In genomic region chr2:184646177-184646576, GRCh38 we compare ENCODE assay signal across 8 cellular contexts. TPM values are rescaled to one million over a fixed set of nuclear protein-coding genes. Genes with fewer than 3 reads are reported as not detected.
DNase-seq lines count a peak whose midpoint lies in the region; ATAC-seq and TF ChIP-seq lines count a peak whose summit lies in the region.
"Had no signal": no experiment of that assay in that cellular context is flagged by ENCODE, and none has a peak within 500 bp of the region (broad histone marks: within the 10 kb centered on the region; RNA-seq: fewer than 3 reads in every experiment).

No MANE protein-coding gene starts in this region.

- TF ChIP-seq CTCF in cardiac fibroblast (IDR thresholded peaks at IDR 0.05; ENCODE audit: low read depth, low read length) (no peak), thyroid gland (IDR thresholded peaks at IDR 0.05) (no peak)

- intact Hi-C loops in thyroid gland (cut with DNase I): no loop called here

- H3K4me3 ChIP-seq in cardiac fibroblast (replicated peaks in 1 of 2; ENCODE audit: low read depth in 2 of 2, low read length in 2 of 2) (no peak overlapping the region), thyroid gland (replicated peaks in 1 of 3) (no peak overlapping the region)
- H3K4me3 ChIP-seq: esophagus muscularis mucosa had no signal

- H3K27me3 ChIP-seq in thyroid gland: no peaks in the 10 kb centered on the region
- H3K27me3 ChIP-seq: esophagus muscularis mucosa had no signal

- H3K36me3 ChIP-seq in thyroid gland: no peaks in the 10 kb centered on the region
- H3K36me3 ChIP-seq: esophagus muscularis mucosa had no signal

- DNase-seq in cardiac fibroblast (ENCODE audit: low read depth in 2 of 2): peak; percentile 17 to 42
- peak; percentile 49 to 61 for DNase-seq in thyroid gland
- no peak for DNase-seq in stimulated activated CD4-positive, alpha-beta T cell treated with anti-CD3 and anti-CD28 coated beads, Interleukin-4, amount 100 ng/mL, for 4 hours
- no peak for DNase-seq in NOMO-1 (lab: John Stamatoyannopoulos, UW; ENCODE audit: unreplicated experiment in 2 of 2)

- 10 to 34% methylated on average over 2 of the region's 2 CpGs for WGBS in thyroid gland, 2 donors

- peak; percentile 90 for ATAC-seq in GM19397 (IDR thresholded peaks at IDR 0.05; ENCODE audit: unreplicated experiment)
- ATAC-seq in HG03460 (IDR thresholded peaks at IDR 0.05; ENCODE audit: unreplicated experiment): peak; percentile 65
- no peak for ATAC-seq in HG03521 (IDR thresholded peaks at IDR 0.05; ENCODE audit: unreplicated experiment)

- H3K4me1 ChIP-seq in thyroid gland: no peaks in the 10 kb centered on the region
- H3K4me1 ChIP-seq: esophagus muscularis mucosa had no signal

- H3K27ac ChIP-seq in thyroid gland: no peak overlapping the region
- H3K27ac ChIP-seq: esophagus muscularis mucosa had no signal

- H3K9me3 ChIP-seq in thyroid gland: no peaks in the 10 kb centered on the region

- TF ChIP-seq POLR2A in thyroid gland (IDR thresholded peaks at IDR 0.05): no peak

RNA-seq across cellular contexts. Expression of gene ZNF804A, which starts 47.8 kb away (rescaled TPM):
- 1 to 10 TPM in 1 of 4 donors, under 1 TPM in 1, not detected in 2; 0.49 to 1.2 TPM for total RNA-seq in thyroid gland

Comparison
In these comparisons a context has a peak if more than half of its experiments do, and no peak if none do; other contexts are left out.
1. DNase-seq: peak in cardiac fibroblast (2 of 2) and thyroid gland (2 of 2); none in stimulated activated CD4-positive, alpha-beta T cell treated with anti-CD3 and anti-CD28 coated beads, Interleukin-4, amount 100 ng/mL, for 4 hours (0 of 2) and NOMO-1 (0 of 2).